ENCODE assay signal across 16 cellular contexts in genomic region chr3:149646181-149646766, GRCh38. TPM values are rescaled to one million over a fixed set of nuclear protein-coding genes. Genes with fewer than 3 reads are reported as not detected.
DNase-seq lines count a peak whose midpoint lies in the region; ATAC-seq, FAIRE-seq and TF ChIP-seq lines count a peak whose summit lies in the region.
"Had no signal": no experiment of that assay in that cellular context is flagged by ENCODE, and none has a peak within 500 bp of the region (broad histone marks: within the 10 kb centered on the region; RNA-seq: fewer than 3 reads in every experiment).

No MANE protein-coding gene starts in this region.

- FAIRE-seq in GM12878 (lab: Jason Lieb, UNC): no peak
- FAIRE-seq: HTR-8/SVneo, pancreas had no signal

- POLR2A ChIA-PET in GM12878 (lab: Charles Lee): interaction anchor here (1.1 to 2.6 kb wide), 2 partner anchors 12 to 15 kb away, joined by 4 to 16 read pairs; partner anchors contain the start of gene WWTR1

- H3K36me3 ChIP-seq in GM12878 (ENCODE audit: control insufficient read depth in 2 of 2, insufficient read depth in 2 of 2, low read length in 1 of 2) (no peaks in the 10 kb centered on the region), mucosa of descending colon (ENCODE audit: low read depth) (no peaks in the 10 kb centered on the region)
- H3K36me3 ChIP-seq: pancreas had no signal

- no peak overlapping the region for H3K9ac ChIP-seq in GM12878 (ENCODE audit: control insufficient read depth, insufficient read depth, low read length)

- no peaks in the 10 kb centered on the region for H3K27me3 ChIP-seq in GM12878 (replicated peaks in 1 of 2; ENCODE audit: control insufficient read depth in 2 of 2, insufficient read depth in 2 of 2, low read length in 1 of 2)
- H3K27me3 ChIP-seq: pancreas had no signal

- SMC1A ChIA-PET in GM12878 (lab: Charles Lee; ENCODE audit: uncharacterized antibody, unreplicated experiment): interaction anchor here (1.1 to 4.2 kb wide), 9 partner anchors 11 to 71 kb away, joined by 3 to 33 read pairs (median 4); partner anchors contain the start of gene WWTR1

- WGBS in GM12878 (ENCODE audit: insufficient coverage, insufficient replicate concordance, low lambda C conversion rate, missing lambda C conversion rate): 86% methylated on average over 4 of the region's 4 CpGs

- no peak for TF ChIP-seq RAD21 in GM12878 (IDR thresholded peaks at IDR 0.05; ENCODE audit: insufficient read depth, low read depth, low read length)

- in situ Hi-C loops in GM12878 (cut with MboI): no loop called here

- no peak for TF ChIP-seq EP300 in GM12878 (IDR thresholded peaks at IDR 0.05; ENCODE audit: borderline replicate concordance in 1 of 2, control insufficient read depth in 1 of 2, low read depth in 2 of 2, low read length in 2 of 2)

- H3K9me3 ChIP-seq in GM12878 (replicated peaks; ENCODE audit: control insufficient read depth, insufficient read depth, low read length) (no peaks in the 10 kb centered on the region), mucosa of descending colon (no peaks in the 10 kb centered on the region)
- H3K9me3 ChIP-seq: pancreas had no signal

- H3K27ac ChIP-seq in GM12878 (ENCODE audit: control insufficient read depth, insufficient read depth): no peak overlapping the region
- H3K27ac ChIP-seq: pancreas had no signal

- H4K20me1 ChIP-seq in GM12878 (ENCODE audit: control insufficient read depth, insufficient read depth): no peaks in the 10 kb centered on the region

- CTCF ChIA-PET in GM12878 (lab: Yijun Ruan, JAX): interaction anchor here (0.8 to 1.6 kb wide), 5 partner anchors 8 to 78 kb away, joined by 3 to 6 read pairs (median 5); no protein-coding TSS in a partner anchor

- TF ChIP-seq POLR2A in GM12878 (IDR thresholded peaks at IDR 0.05; ENCODE audit: low read depth, low read length): no peak

- H3K79me2 ChIP-seq in GM12878 (ENCODE audit: control insufficient read depth, insufficient read depth, low read length): peaks cover 11% of the 10 kb centered on the region

- H3K4me2 ChIP-seq in GM12878 (ENCODE audit: control insufficient read depth, insufficient read depth): no peak overlapping the region

- ATAC-seq in GM12878 (peak; percentile 51), mucosa of descending colon (peak; percentile 83), GM18502 (IDR thresholded peaks at IDR 0.05; ENCODE audit: poor library complexity, unreplicated experiment) (no peak), HG03378 (IDR thresholded peaks at IDR 0.05; ENCODE audit: unreplicated experiment) (no peak), HG03135 (IDR thresholded peaks at IDR 0.05; ENCODE audit: unreplicated experiment) (no peak)
- ATAC-seq: effector memory CD8-positive, alpha-beta T cell; pancreas had no signal

- intact Hi-C loops in GM12878 (cut with micrococcal nuclease; ENCODE audit: unreplicated experiment) (no loop called here), mucosa of descending colon (cut with DNase I, micrococcal nuclease) (no loop called here)

- TF ChIP-seq CTCF in GM12878 (IDR thresholded peaks at IDR 0.05 in 2 of 3, conservative IDR thresholded peaks at IDR 0.05 in 1 of 3; ENCODE audit: control insufficient read depth in 2 of 3, extremely low read depth in 1 of 3, insufficient read depth in 1 of 3, low read depth in 3 of 3, low read length in 3 of 3) (no peak), mucosa of descending colon (IDR thresholded peaks at IDR 0.05) (no peak)

- peaks cover 14% of the 10 kb centered on the region for H3K4me1 ChIP-seq in GM12878 (ENCODE audit: control insufficient read depth, insufficient read depth, low read length)
- no peaks in the 10 kb centered on the region for H3K4me1 ChIP-seq in mucosa of descending colon (ENCODE audit: low read depth)

- H3K4me3 ChIP-seq in GM12878: no peak overlapping the region
- no peak overlapping the region for H3K4me3 ChIP-seq in mucosa of descending colon
- H3K4me3 ChIP-seq: pancreas had no signal

- peak; percentile 72 for DNase-seq in EL
- peak; percentile 6 for DNase-seq in MV-4-11 (lab: John Stamatoyannopoulos, UW)
- no peak for DNase-seq in GM12878 (ENCODE audit: low read depth, low spot score)
- DNase-seq in mucosa of descending colon: no peak
- DNase-seq in stimulated activated CD4-positive, alpha-beta T cell treated with anti-CD3 and anti-CD28 coated beads, Interleukin-4, amount 100 ng/mL, for 24 hours: no peak
- DNase-seq: activated CD4-positive, alpha-beta T cell treated with anti-CD3 and anti-CD28 coated beads, Interleukin-2, amount 10 ng/mL, durations not matched to agents 24 days and 14 days; anterior cingulate cortex; CD4-positive, alpha-beta T cell; effector memory CD8-positive, alpha-beta T cell; NCI-H1436; NCI-H774; pancreas had no signal

- RAD21 ChIA-PET in GM12878 (lab: Charles Lee; ENCODE audit: unreplicated experiment): interaction anchor here (0.7 to 3.6 kb wide), 6 partner anchors 9 to 79 kb away, joined by 3 to 21 read pairs (median 4); partner anchors contain the start of gene WWTR1

- H2AFZ ChIP-seq in GM12878 (ENCODE audit: control insufficient read depth, low read depth, low read length): no peak overlapping the region

- no TSS peak for BruUV-seq in GM12878 (replicated peaks; lab: Mats Ljungman, UMichigan)

TF ChIP-seq in GM12878, 131 proteins besides CTCF, POLR2A, EP300 and RAD21:
- no peak for TF ChIP-seq STAT3 (IDR thresholded peaks at IDR 0.05; ENCODE audit: low read depth, low read length)
- TF ChIP-seq ZNF622 (IDR thresholded peaks at IDR 0.05): no peak
- TF ChIP-seq BCLAF1 (IDR thresholded peaks at IDR 0.05): no peak
- TF ChIP-seq PAX8 (IDR thresholded peaks at IDR 0.05): no peak
- TF ChIP-seq FOXM1 (IDR thresholded peaks at IDR 0.05; ENCODE audit: low read depth, low read length): no peak

RNA-seq across cellular contexts. Expression of gene WWTR1, which starts 11.6 kb away (rescaled TPM):
- 25.3 and 27.0 TPM in 2 replicates for total RNA-seq in GM12878 (2013; cell fraction: nucleolus; rRNA removed)
- 2.9 and 4.0 TPM in 2 replicates for total RNA-seq in GM12878 (2014; rRNA removed)
- 2.5 and 3.0 TPM in 2 replicates for total RNA-seq in GM12878 (2014; rRNA removed; fragmentation: Illumina TruSeq; extraction: Trizol)
- 5.1 and 6.8 TPM in 2 replicates for total RNA-seq in GM12878 (2021)
- 2.6 TPM for polyA plus RNA-seq in GM12878 (2011; ENCODE audit: low read depth)
- 12.6 and 18.5 TPM in 2 replicates for polyA plus RNA-seq in GM12878 (2011; rRNA removed)
- 12.8 and 16.6 TPM in 2 replicates for polyA plus RNA-seq in GM12878 (2011; cell fraction: cytosol; rRNA removed)
- polyA plus RNA-seq in GM12878 (2011; cell fraction: nucleus; rRNA removed): 16.1 and 19.8 TPM in 2 replicates
- 4.3 and 5.2 TPM in 2 replicates for polyA plus RNA-seq in GM12878 (2012)
- 10.0 and 10.2 TPM in 2 replicates for polyA plus RNA-seq in GM12878 (2014; fragmentation: Illumina TruSeq; extraction: Trizol)
- polyA plus RNA-seq in GM12878 (2014; fragmentation: Nextera tagmentation; extraction: Ambion mirVana): 1 to 10 TPM; 3.8 to 4.0 TPM
- polyA plus RNA-seq in GM12878 (2014; rRNA removed): 4.7 and 5.0 TPM in 2 replicates
- polyA plus RNA-seq in GM12878 (2016; fragmentation: Nextera tagmentation; extraction: Ambion mirVana): 1 to 10 TPM; 7.6 to 8.4 TPM
- polyA minus RNA-seq in GM12878 (2011; rRNA and poly(A)+ RNA removed): 23.5 and 26.9 TPM in 2 replicates
- polyA minus RNA-seq in GM12878 (2011; cell fraction: cytosol; rRNA and poly(A)+ RNA removed): 7.8 and 9.9 TPM in 2 replicates
- polyA minus RNA-seq in GM12878 (2011; cell fraction: nucleus; rRNA and poly(A)+ RNA removed): 33.4 and 61.2 TPM in 2 replicates
- 100 to 1,000 TPM in 1 of 3 donors, 10 to 100 TPM in 2; 11.6 to 217 (median 20.7) TPM for total RNA-seq in mucosa of descending colon

Comparison
In these comparisons a context has a peak if more than half of its experiments do, and no peak if none do; other contexts are left out.
1. DNase-seq: peak in EL (single experiment) and MV-4-11 (single experiment); none in GM12878 (single experiment), mucosa of descending colon (0 of 3) and stimulated activated CD4-positive, alpha-beta T cell treated with anti-CD3 and anti-CD28 coated beads, Interleukin-4, amount 100 ng/mL, for 24 hours (single experiment).
2. ATAC-seq: peak in GM12878 (single experiment) and mucosa of descending colon (single experiment); none in GM18502 (single experiment), HG03378 (single experiment) and HG03135 (single experiment).